In genomic region chr15:77892335-77892734, GRCh38 we compare ENCODE assay signal across 28 cellular contexts.
"Had no signal": no experiment of that assay in that cellular context is flagged by ENCODE, and none has a peak within 500 bp of the region (broad histone marks: within the 10 kb centered on the region; RNA-seq: fewer than 3 reads in every experiment).

No MANE protein-coding gene starts in this region.

- H3K4me1 ChIP-seq: adrenal gland, pancreas, psoas muscle, uterus had no signal

- H3K36me3 ChIP-seq: adrenal gland, pancreas, thoracic aorta, uterus had no signal

- H3K27me3 Mint-ChIP-seq: activated CD4-positive, alpha-beta T cell treated with anti-CD3 and anti-CD28 coated beads, Interleukin-2, amount 10 ng/mL, durations not matched to agents 24 days and 14 days; activated naive CD8-positive, alpha-beta T cell treated with anti-CD3 and anti-CD28 coated beads for 36 hours; stimulated activated naive CD8-positive, alpha-beta T cell treated with anti-CD3 and anti-CD28 coated beads, Interleukin-15, Interleukin-2, amounts not matched to agents 100 ng/mL and 50 ng/mL, for 24 hours had no signal

- H3K27ac Mint-ChIP-seq: activated CD4-positive, alpha-beta memory T cell treated with anti-CD3 and anti-CD28 coated beads for 36 hours; activated CD4-positive, alpha-beta T cell treated with anti-CD3 and anti-CD28 coated beads, Interleukin-2, amount 10 ng/mL, durations not matched to agents 24 days and 14 days; activated naive CD4-positive, alpha-beta T cell treated with anti-CD3 and anti-CD28 coated beads for 36 hours; activated naive CD8-positive, alpha-beta T cell treated with anti-CD3 and anti-CD28 coated beads for 36 hours; activated T-helper 1 cell treated with anti-CD3 and anti-CD28 coated beads, Interleukin-12 subunit alpha, Interleukin-12 subunit beta, Interleukin-2, Interleukin-4 antibody, amounts not matched to agents 30 ng/mL and 10 ng/mL and 1 ng/mL, durations not matched to agents 14 hours and 24 hours and 36 hours; endodermal cell; mesothelial cell of epicardium; naive B cell; nephron progenitor cell; stimulated activated naive CD8-positive, alpha-beta T cell treated with anti-CD3 and anti-CD28 coated beads, Interleukin-15, Interleukin-2, amounts not matched to agents 100 ng/mL and 50 ng/mL, for 24 hours; T-helper 17 cell; type B pancreatic cell had no signal

- H3K9me3 ChIP-seq: adrenal gland, pancreas, psoas muscle, thoracic aorta, uterus had no signal

- H3K27me3 ChIP-seq: adrenal gland, pancreas, uterus had no signal

- H3K36me3 Mint-ChIP-seq: activated CD4-positive, alpha-beta memory T cell treated with anti-CD3 and anti-CD28 coated beads for 36 hours; activated naive CD8-positive, alpha-beta T cell treated with anti-CD3 and anti-CD28 coated beads for 36 hours; mesothelial cell of epicardium; naive B cell; type B pancreatic cell had no signal

- H3K27ac ChIP-seq: adrenal gland, pancreas, psoas muscle, uterus had no signal

- H3K4me3 Mint-ChIP-seq: activated CD4-positive, alpha-beta memory T cell treated with anti-CD3 and anti-CD28 coated beads for 36 hours; activated CD4-positive, alpha-beta T cell treated with anti-CD3 and anti-CD28 coated beads, Interleukin-2, amount 10 ng/mL, durations not matched to agents 24 days and 14 days; activated naive CD4-positive, alpha-beta T cell treated with anti-CD3 and anti-CD28 coated beads for 36 hours; activated naive CD8-positive, alpha-beta T cell treated with anti-CD3 and anti-CD28 coated beads for 36 hours; activated T-helper 1 cell treated with anti-CD3 and anti-CD28 coated beads, Interleukin-12 subunit alpha, Interleukin-12 subunit beta, Interleukin-2, Interleukin-4 antibody, amounts not matched to agents 30 ng/mL and 10 ng/mL and 1 ng/mL, durations not matched to agents 14 hours and 24 hours and 36 hours; endodermal cell; mesothelial cell of epicardium; nephron progenitor cell; stimulated activated naive CD8-positive, alpha-beta T cell treated with anti-CD3 and anti-CD28 coated beads, Interleukin-15, Interleukin-2, amounts not matched to agents 100 ng/mL and 50 ng/mL, for 24 hours; T-helper 17 cell; type B pancreatic cell had no signal

- DNase-seq: activated CD4-positive, alpha-beta memory T cell treated with anti-CD3 and anti-CD28 coated beads for 36 hours; activated CD4-positive, alpha-beta T cell treated with anti-CD3 and anti-CD28 coated beads, Interleukin-2, amount 10 ng/mL, durations not matched to agents 24 days and 14 days; activated CD4-positive, CD25-positive, alpha-beta regulatory T cell treated with anti-CD3 and anti-CD28 coated beads, Interleukin-2, amount 50 U/mL, for 72 hours; activated CD8-positive, alpha-beta memory T cell treated with anti-CD3 and anti-CD28 coated beads, Interleukin-2, amount 50 U/mL, for 4 hours; activated effector memory CD4-positive, alpha-beta T cell treated with anti-CD3 and anti-CD28 coated beads, Interleukin-2, amount 50 U/mL, for 16 hours; activated naive CD4-positive, alpha-beta T cell treated with anti-CD3 and anti-CD28 coated beads for 36 hours; activated naive CD8-positive, alpha-beta T cell treated with anti-CD3 and anti-CD28 coated beads for 36 hours; activated T-cell treated with anti-CD3 and anti-CD28 coated beads, Interleukin-2, amount 50 U/mL, for 1 hour; adrenal gland; caudate nucleus; endodermal cell; foreskin fibroblast; head of caudate nucleus; naive B cell; nephron progenitor cell; stimulated activated CD4-positive, alpha-beta T cell treated with anti-CD3 and anti-CD28 coated beads, Interleukin-12 subunit alpha, Interleukin-12 subunit beta, amount 100 ng/mL, for 4 hours; stimulated activated CD4-positive, alpha-beta T cell treated with anti-CD3 and anti-CD28 coated beads, Interleukin-4, amount 100 ng/mL, for 1 hour; T-helper 17 cell; T1000; uterus had no signal

- H3K9me3 Mint-ChIP-seq: activated CD4-positive, alpha-beta memory T cell treated with anti-CD3 and anti-CD28 coated beads for 36 hours; activated CD4-positive, alpha-beta T cell treated with anti-CD3 and anti-CD28 coated beads, Interleukin-2, amount 10 ng/mL, durations not matched to agents 24 days and 14 days; activated naive CD4-positive, alpha-beta T cell treated with anti-CD3 and anti-CD28 coated beads for 36 hours; activated naive CD8-positive, alpha-beta T cell treated with anti-CD3 and anti-CD28 coated beads for 36 hours; activated T-helper 1 cell treated with anti-CD3 and anti-CD28 coated beads, Interleukin-12 subunit alpha, Interleukin-12 subunit beta, Interleukin-2, Interleukin-4 antibody, amounts not matched to agents 30 ng/mL and 10 ng/mL and 1 ng/mL, durations not matched to agents 14 hours and 24 hours and 36 hours; endodermal cell; mesothelial cell of epicardium; naive B cell; nephron progenitor cell; stimulated activated naive CD8-positive, alpha-beta T cell treated with anti-CD3 and anti-CD28 coated beads, Interleukin-15, Interleukin-2, amounts not matched to agents 100 ng/mL and 50 ng/mL, for 24 hours; type B pancreatic cell had no signal

- H3K4me3 ChIP-seq: adrenal gland, pancreas, psoas muscle, thoracic aorta, uterus had no signal

- ATAC-seq: esophagus mucosa, pancreas, psoas muscle, T-helper 17 cell had no signal

- H3K4me1 Mint-ChIP-seq: activated CD4-positive, alpha-beta T cell treated with anti-CD3 and anti-CD28 coated beads, Interleukin-2, amount 10 ng/mL, durations not matched to agents 24 days and 14 days; activated naive CD8-positive, alpha-beta T cell treated with anti-CD3 and anti-CD28 coated beads for 36 hours; endodermal cell had no signal
